Comparison of ENCODE assay signal across 21 cellular contexts in genomic region chrX:47187106-47187677, GRCh38. TPM values are rescaled to one million over a fixed set of nuclear protein-coding genes. Genes with fewer than 3 reads are reported as not detected.
DNase-seq lines count a peak whose midpoint lies in the region; ATAC-seq and TF ChIP-seq lines count a peak whose summit lies in the region.
"Had no signal": no experiment of that assay in that cellular context is flagged by ENCODE, and none has a peak within 500 bp of the region (broad histone marks: within the 10 kb centered on the region; RNA-seq: fewer than 3 reads in every experiment).

No MANE protein-coding gene starts in this region.

- H3K27me3 Mint-ChIP-seq in activated naive CD8-positive, alpha-beta T cell treated with anti-CD3 and anti-CD28 coated beads for 36 hours: no peaks in the 10 kb centered on the region
- H3K27me3 Mint-ChIP-seq in activated naive CD8-positive, alpha-beta T cell treated with anti-CD3 and anti-CD28 coated beads, Interleukin-2, amount 50 U/mL, for 24 hours: no peaks in the 10 kb centered on the region
- H3K27me3 Mint-ChIP-seq: activated naive CD8-positive, alpha-beta T cell treated with anti-CD3 and anti-CD28 coated beads, Interleukin-2, amount 10 ng/mL, durations not matched to agents 7 days and 5 days had no signal

- intact Hi-C loops in adrenal gland (cut with DNase I): loop anchor here in 1 of 2 donors (10.0 kb wide), 1 partner anchor 62 kb away; no protein-coding TSS in a partner anchor
- intact Hi-C loops in thyroid gland (cut with DNase I): no loop called here

- H3K27ac Mint-ChIP-seq in activated naive CD8-positive, alpha-beta T cell treated with anti-CD3 and anti-CD28 coated beads for 36 hours: peak overlapping the region; percentile 4
- H3K27ac Mint-ChIP-seq in activated naive CD8-positive, alpha-beta T cell treated with anti-CD3 and anti-CD28 coated beads, Interleukin-2, amount 50 U/mL, for 24 hours: no peak overlapping the region
- H3K27ac Mint-ChIP-seq: activated naive CD8-positive, alpha-beta T cell treated with anti-CD3 and anti-CD28 coated beads, Interleukin-2, amount 10 ng/mL, durations not matched to agents 7 days and 5 days had no signal

- no peak overlapping the region for H3K4me3 ChIP-seq in adrenal gland
- H3K4me3 ChIP-seq in thyroid gland (replicated peaks in 1 of 3): no peak overlapping the region
- H3K4me3 ChIP-seq: cardiac muscle cell, suprapubic skin had no signal

- no peak for TF ChIP-seq POLR2A in adrenal gland (IDR thresholded peaks at IDR 0.05)
- no peak for TF ChIP-seq POLR2A in thyroid gland (IDR thresholded peaks at IDR 0.05)

- H3K27ac ChIP-seq in adrenal gland: peak overlapping the region in 1 of 5 donors; percentile 10
- peak overlapping the region; percentile 9 to 77 (median 69) for H3K27ac ChIP-seq in thyroid gland
- H3K27ac ChIP-seq: cardiac muscle cell, suprapubic skin had no signal

- no peaks in the 10 kb centered on the region for H3K9me3 Mint-ChIP-seq in activated naive CD8-positive, alpha-beta T cell treated with anti-CD3 and anti-CD28 coated beads for 36 hours
- no peaks in the 10 kb centered on the region for H3K9me3 Mint-ChIP-seq in activated naive CD8-positive, alpha-beta T cell treated with anti-CD3 and anti-CD28 coated beads, Interleukin-2, amount 50 U/mL, for 24 hours
- H3K9me3 Mint-ChIP-seq: activated naive CD8-positive, alpha-beta T cell treated with anti-CD3 and anti-CD28 coated beads, Interleukin-2, amount 10 ng/mL, durations not matched to agents 7 days and 5 days had no signal

- H3K27me3 ChIP-seq in adrenal gland (peaks cover under 1% of the 10 kb centered on the region), thyroid gland (no peaks in the 10 kb centered on the region)
- H3K27me3 ChIP-seq: suprapubic skin had no signal

- ATAC-seq in activated naive CD8-positive, alpha-beta T cell treated with anti-CD3 and anti-CD28 coated beads, Interleukin-2, amount 50 U/mL, for 24 hours: no peak
- no peak for ATAC-seq in HG02642 (IDR thresholded peaks at IDR 0.05; ENCODE audit: poor library complexity, unreplicated experiment)
- ATAC-seq: left lobe of liver, sciatic nerve had no signal

- TF ChIP-seq CTCF in adrenal gland (IDR thresholded peaks at IDR 0.05) (no peak), thyroid gland (IDR thresholded peaks at IDR 0.05) (no peak)

- H3K4me1 ChIP-seq in adrenal gland (replicated peaks in 1 of 2): no peaks in the 10 kb centered on the region
- H3K4me1 ChIP-seq in thyroid gland: peaks cover 3 to 12% of the 10 kb centered on the region in 2 donors

- H3K36me3 ChIP-seq in adrenal gland (replicated peaks in 1 of 2) (peaks cover 0 to 29% of the 10 kb centered on the region in 2 donors), thyroid gland (peaks cover 5 to 12% of the 10 kb centered on the region in 2 donors)
- H3K36me3 ChIP-seq: cardiac muscle cell had no signal

- WGBS in adrenal gland, 4 donors: 71 to 100% (median 77%) methylated on average over 1 to 4 of the region's 4 CpGs; no CpG with 5 or more reads in 1 of the 4 donors
- WGBS in thyroid gland, 2 donors: 0 to 20% methylated on average over 1 to 4 of the region's 4 CpGs

- H3K4me1 Mint-ChIP-seq in activated naive CD8-positive, alpha-beta T cell treated with anti-CD3 and anti-CD28 coated beads for 36 hours: peaks cover 15% of the 10 kb centered on the region
- peaks cover 22% of the 10 kb centered on the region for H3K4me1 Mint-ChIP-seq in activated naive CD8-positive, alpha-beta T cell treated with anti-CD3 and anti-CD28 coated beads, Interleukin-2, amount 50 U/mL, for 24 hours

- no peak overlapping the region for H3K4me3 Mint-ChIP-seq in activated naive CD8-positive, alpha-beta T cell treated with anti-CD3 and anti-CD28 coated beads for 36 hours
- no peak overlapping the region for H3K4me3 Mint-ChIP-seq in activated naive CD8-positive, alpha-beta T cell treated with anti-CD3 and anti-CD28 coated beads, Interleukin-2, amount 50 U/mL, for 24 hours
- H3K4me3 Mint-ChIP-seq: activated naive CD8-positive, alpha-beta T cell treated with anti-CD3 and anti-CD28 coated beads, Interleukin-2, amount 10 ng/mL, durations not matched to agents 7 days and 5 days had no signal

- H3K9me3 ChIP-seq in adrenal gland (replicated peaks in 1 of 3) (no peaks in the 10 kb centered on the region), thyroid gland (no peaks in the 10 kb centered on the region)
- H3K9me3 ChIP-seq: suprapubic skin had no signal

- peaks cover 7% of the 10 kb centered on the region for H3K36me3 Mint-ChIP-seq in activated naive CD8-positive, alpha-beta T cell treated with anti-CD3 and anti-CD28 coated beads for 36 hours
- peaks cover 16% of the 10 kb centered on the region for H3K36me3 Mint-ChIP-seq in activated naive CD8-positive, alpha-beta T cell treated with anti-CD3 and anti-CD28 coated beads, Interleukin-2, amount 50 U/mL, for 24 hours (ENCODE audit: low read depth)

- no peak for DNase-seq in activated naive CD8-positive, alpha-beta T cell treated with anti-CD3 and anti-CD28 coated beads for 36 hours
- DNase-seq in activated naive CD8-positive, alpha-beta T cell treated with anti-CD3 and anti-CD28 coated beads, Interleukin-2, amount 50 U/mL, for 24 hours: no peak
- peak in 4 of 7 donors; percentile 39 to 67 (median 58) for DNase-seq in adrenal gland
- peak; percentile 91 to 92 for DNase-seq in thyroid gland
- DNase-seq in NOMO-1 treated with DMSO at 0.1 percent for 48 hours (lab: John Stamatoyannopoulos, UW; ENCODE audit: unreplicated experiment): no peak
- DNase-seq: activated CD4-positive, CD25-positive, alpha-beta regulatory T cell treated with anti-CD3 and anti-CD28 coated beads, Interleukin-2, amount 50 U/mL, for 72 hours; activated CD8-positive, alpha-beta memory T cell treated with anti-CD3 and anti-CD28 coated beads, Interleukin-2, amount 50 U/mL, for 48 hours; activated naive CD8-positive, alpha-beta T cell treated with anti-CD3 and anti-CD28 coated beads, Interleukin-2, amount 10 ng/mL, durations not matched to agents 7 days and 5 days; effector CD8-positive, alpha-beta T cell; hippocampal formation; NCI-H1092; nucleus accumbens; Right ventricle myocardium superior; stimulated activated CD4-positive, alpha-beta T cell treated with anti-CD3 and anti-CD28 coated beads, Interleukin-4, amount 100 ng/mL, for 1 hour; stimulated activated CD8-positive, alpha-beta memory T cell treated with anti-CD3 and anti-CD28 coated beads, Interleukin-4, amount 100 ng/mL, for 48 hours; T-helper 2 cell had no signal

RNA-seq across cellular contexts. Expression of gene UBA1, which starts 6.4 kb away (rescaled TPM):
- total RNA-seq in activated naive CD8-positive, alpha-beta T cell treated with anti-CD3 and anti-CD28 coated beads for 36 hours: 100 to 1,000 TPM; 219 to 227 TPM
- total RNA-seq in adrenal gland (100 to 1,000 TPM; 167 to 356 (median 260) TPM), thyroid gland (100 to 1,000 TPM; 159 to 293 (median 201) TPM)
- polyA plus RNA-seq in adrenal gland: 100 to 1,000 TPM; 160 to 214 (median 202) TPM

RNA-seq across cellular contexts. Expression of gene CDK16, which starts 31.3 kb away (rescaled TPM):
- total RNA-seq in activated naive CD8-positive, alpha-beta T cell treated with anti-CD3 and anti-CD28 coated beads for 36 hours: 10 to 100 TPM; 49.9 to 51.3 TPM
- total RNA-seq in adrenal gland (100 to 1,000 TPM; 101 to 187 (median 115) TPM), thyroid gland (100 to 1,000 TPM in 2 of 4 donors, 10 to 100 TPM in 2; 76.6 to 111 (median 93.7) TPM)
- polyA plus RNA-seq in adrenal gland: 100 to 1,000 TPM in 2 of 3 donors, 10 to 100 TPM in 1; 74.7 to 137 (median 123) TPM

RNA-seq across cellular contexts. Expression of gene RBM10, which starts 42.2 kb away (rescaled TPM):
- 10 to 100 TPM; 67.2 to 69.0 TPM for total RNA-seq in activated naive CD8-positive, alpha-beta T cell treated with anti-CD3 and anti-CD28 coated beads for 36 hours
- 10 to 100 TPM; 27.7 to 54.8 (median 36.3) TPM for total RNA-seq in adrenal gland
- 10 to 100 TPM; 35.2 to 75.9 (median 47.8) TPM for polyA plus RNA-seq in adrenal gland
- 10 to 100 TPM; 26.5 to 43.0 (median 35.2) TPM for total RNA-seq in thyroid gland

RNA-seq across cellular contexts. Expression of gene NDUFB11, which starts 42.7 kb away (rescaled TPM):
- 10 to 100 TPM; 79.6 to 84.2 TPM for total RNA-seq in activated naive CD8-positive, alpha-beta T cell treated with anti-CD3 and anti-CD28 coated beads for 36 hours
- total RNA-seq in adrenal gland: 100 to 1,000 TPM in 7 of 8 donors, 10 to 100 TPM in 1; 77.0 to 159 (median 153) TPM
- polyA plus RNA-seq in adrenal gland: 100 to 1,000 TPM in 1 of 3 donors, 10 to 100 TPM in 2; 49.6 to 110 (median 70.0) TPM
- 100 to 1,000 TPM in 3 of 4 donors, 10 to 100 TPM in 1; 68.5 to 179 (median 107) TPM for total RNA-seq in thyroid gland

RNA-seq across cellular contexts. Expression of gene USP11, which starts 45.6 kb away (rescaled TPM):
- 10 to 100 TPM; 45.3 to 49.5 TPM for total RNA-seq in activated naive CD8-positive, alpha-beta T cell treated with anti-CD3 and anti-CD28 coated beads for 36 hours
- total RNA-seq in adrenal gland (10 to 100 TPM; 27.4 to 63.0 (median 56.5) TPM), thyroid gland (100 to 1,000 TPM in 1 of 4 donors, 10 to 100 TPM in 3; 61.9 to 128 (median 86.8) TPM)
- polyA plus RNA-seq in adrenal gland: 10 to 100 TPM; 35.5 to 57.8 (median 50.1) TPM

Comparison
In these comparisons a context has a peak if more than half of its experiments do, and no peak if none do; other contexts are left out.
1. DNase-seq: peak in adrenal gland (4 of 7) and thyroid gland (2 of 2); none in activated naive CD8-positive, alpha-beta T cell treated with anti-CD3 and anti-CD28 coated beads for 36 hours (single experiment), activated naive CD8-positive, alpha-beta T cell treated with anti-CD3 and anti-CD28 coated beads, Interleukin-2, amount 50 U/mL, for 24 hours (single experiment) and NOMO-1 treated with DMSO at 0.1 percent for 48 hours (single experiment).